21 cellular contexts compared by ENCODE assay signal in genomic region chr13:79935121-79935520, GRCh38.
DNase-seq lines count a peak whose midpoint lies in the region; ATAC-seq, FAIRE-seq and TF ChIP-seq lines count a peak whose summit lies in the region.
"Had no signal": no experiment of that assay in that cellular context is flagged by ENCODE, and none has a peak within 500 bp of the region (broad histone marks: within the 10 kb centered on the region; RNA-seq: fewer than 3 reads in every experiment).

No MANE protein-coding gene starts in this region.

- H3K79me1 ChIP-seq in IMR-90 (ENCODE audit: low read depth in 1 of 2, low read length in 2 of 2) = peaks cover 0 to 7% of the 10 kb centered on the region in 2 experiments; a peak in 1 of 4 replicates

- TF ChIP-seq CTCF in IMR-90 (conservative IDR thresholded peaks at IDR 0.05; ENCODE audit: low read depth, low read length) = no peak
- no peak for TF ChIP-seq CTCF in brain microvascular endothelial cell (IDR thresholded peaks at IDR 0.05; ENCODE audit: low read depth, low read length, missing control alignments)
- TF ChIP-seq CTCF in keratinocyte (optimal IDR thresholded peaks at IDR 0.05 in 1 of 3, IDR thresholded peaks at IDR 0.05 in 1 of 3, conservative IDR thresholded peaks at IDR 0.05 in 1 of 3; ENCODE audit: extremely low read depth in 1 of 3, insufficient read depth in 2 of 3, low read length in 3 of 3) = no peak
- TF ChIP-seq CTCF in thyroid gland (IDR thresholded peaks at IDR 0.05) = no peak

- POLR2A ChIA-PET in IMR-90 (lab: Charles Lee; ENCODE audit: unreplicated experiment) = no interaction called here

- H3K9me3 ChIP-seq in IMR-90 (ENCODE audit: control insufficient read depth, insufficient read depth, low read length) (no peaks in the 10 kb centered on the region), keratinocyte (ENCODE audit: control insufficient read depth, low read depth, low read length) (no peaks in the 10 kb centered on the region), thyroid gland (no peaks in the 10 kb centered on the region)
- H3K9me3 ChIP-seq: colonic mucosa had no signal

- no peak overlapping the region for H2AK9ac ChIP-seq in IMR-90 (replicated peaks; ENCODE audit: low read depth, low read length, poor library complexity)

- dilution Hi-C loops in IMR-90 (cut with HindIII; ENCODE audit: low sequenced_read_pairs, unreplicated experiment) = no loop called here
- dilution Hi-C loops in keratinocyte (cut with MboI; ENCODE audit: extremely low pct_ligation_motif_present, low sequenced_read_pairs) = no loop called here

- H3K4me2 ChIP-seq in IMR-90 (ENCODE audit: low read depth, low read length) = no peak overlapping the region
- no peak overlapping the region for H3K4me2 ChIP-seq in keratinocyte (ENCODE audit: control insufficient read depth, extremely low read depth, insufficient read depth, low read depth, low read length)

- H3K4me1 ChIP-seq in IMR-90 (ENCODE audit: control insufficient read depth, insufficient read depth, low read length) (peaks cover 20% of the 10 kb centered on the region), keratinocyte (ENCODE audit: control insufficient read depth, extremely low read depth, insufficient read depth, low read length) (peaks cover 29% of the 10 kb centered on the region), thyroid gland (no peaks in the 10 kb centered on the region)
- H3K4me1 ChIP-seq: spleen had no signal

- H3K27me3 ChIP-seq in IMR-90 (ENCODE audit: control insufficient read depth, insufficient read depth, low read length) = no peaks in the 10 kb centered on the region
- no peaks in the 10 kb centered on the region for H3K27me3 ChIP-seq in brain microvascular endothelial cell (replicated peaks)
- no peaks in the 10 kb centered on the region for H3K27me3 ChIP-seq in keratinocyte (ENCODE audit: control insufficient read depth, extremely low read depth, insufficient read depth, low read length)
- H3K27me3 ChIP-seq in thyroid gland = no peaks in the 10 kb centered on the region
- H3K27me3 ChIP-seq: colonic mucosa, spleen had no signal

- no peak overlapping the region for H2AK5ac ChIP-seq in IMR-90 (ENCODE audit: low read depth, low read length)

- peak overlapping the region; percentile 96 for H2BK120ac ChIP-seq in IMR-90 (ENCODE audit: low read depth, low read length)

- 0 out of 2 replicates have a peak, but pooled peaks cover 6% of the 10 kb centered on the region for H3K9me1 ChIP-seq in IMR-90 (ENCODE audit: insufficient read depth, low read length)
- no peaks in the 10 kb centered on the region for H3K9me1 ChIP-seq in keratinocyte (ENCODE audit: control insufficient read depth, extremely low read depth, insufficient read depth, low read length)

- ATAC-seq in IMR-90 (ENCODE audit: low read depth) (no peak), GM18502 (IDR thresholded peaks at IDR 0.05; ENCODE audit: poor library complexity, unreplicated experiment) (no peak)
- no peak for ATAC-seq in stimulated activated naive CD8-positive, alpha-beta T cell treated with anti-CD3 and anti-CD28 coated beads, Interleukin-15, Interleukin-2, amounts not matched to agents 100 U/mL and 50 U/mL, for 24 hours
- ATAC-seq: activated T-cell treated with anti-CD3 and anti-CD28 coated beads, Interleukin-2, amount 50 U/mL, for 4 hours; left colon; WTC11 had no signal

- peak overlapping the region; percentile 92 to 94; a peak in 3 of 4 replicates for H4K8ac ChIP-seq in IMR-90 (ENCODE audit: low read depth in 2 of 2, low read length in 2 of 2)

- DNase-seq in AG08395 (ENCODE audit: low spot score) (peak; percentile 20), IMR-90 (peak; percentile 20), brain microvascular endothelial cell (no peak), keratinocyte (ENCODE audit: low read depth, low spot score) (no peak), NCI-H1694 (lab: John Stamatoyannopoulos, UW) (no peak), thyroid gland (no peak)
- no peak for DNase-seq in stimulated activated naive CD8-positive, alpha-beta T cell treated with anti-CD3 and anti-CD28 coated beads, Interleukin-15, Interleukin-2, amounts not matched to agents 100 U/mL and 50 U/mL, for 24 hours
- DNase-seq: activated T-cell treated with anti-CD3 and anti-CD28 coated beads, Interleukin-2, amount 50 U/mL, for 4 hours; colonic mucosa; COR-L47; Karpas-422; left colon; NCI-H1105 treated with DMSO at 0.1 percent for 48 hours; NCI-H510A treated with DMSO at 0.1 percent for 48 hours; nephron progenitor cell; SHP77 treated with DMSO at 0.1 percent for 48 hours; spleen; substantia nigra had no signal

- in situ Hi-C loops in IMR-90 (cut with MboI; ENCODE audit: low sequenced_read_pairs) (loop anchor here (10.0 kb wide), 2 partner anchors 150 to 400 kb away; no protein-coding TSS in a partner anchor), brain microvascular endothelial cell (cut with HindIII; ENCODE audit: low pct_ligation_motif_present, low sequenced_read_pairs) (no loop called here)

- TF ChIP-seq RAD21 in IMR-90 (IDR thresholded peaks at IDR 0.05; ENCODE audit: low read length) = no peak

- BruUV-seq in IMR-90 (replicated peaks; lab: Mats Ljungman, UMichigan) = no TSS peak

- peak overlapping the region; percentile 89; the same call in 1 of the 2 replicates for H3K14ac ChIP-seq in IMR-90 (replicated peaks; ENCODE audit: low read depth, low read length)

- peak overlapping the region; percentile 98; the same call in 1 of the 2 replicates for H3K18ac ChIP-seq in IMR-90 (ENCODE audit: low read depth, low read length)

- H2BK20ac ChIP-seq in IMR-90 (ENCODE audit: low read depth, low read length) = peak overlapping the region; percentile 96

- H2BK15ac ChIP-seq in IMR-90 (ENCODE audit: low read depth, low read length) = peak overlapping the region; percentile 59; the same call in 2 of the 3 replicates

- no peaks in the 10 kb centered on the region for H3K36me3 ChIP-seq in IMR-90 (ENCODE audit: control insufficient read depth, insufficient read depth, low read length)
- no peaks in the 10 kb centered on the region for H3K36me3 ChIP-seq in brain microvascular endothelial cell (replicated peaks)
- H3K36me3 ChIP-seq in keratinocyte (ENCODE audit: control insufficient read depth in 2 of 2, extremely low read depth in 1 of 2, insufficient read depth in 2 of 2, low read length in 2 of 2) = no peaks in the 10 kb centered on the region
- no peaks in the 10 kb centered on the region for H3K36me3 ChIP-seq in thyroid gland
- H3K36me3 ChIP-seq: colonic mucosa, spleen had no signal

- intact Hi-C loops in IMR-90 (cut with micrococcal nuclease) (loop anchor here (5.0 kb wide), 2 partner anchors 147 to 197 kb away; no protein-coding TSS in a partner anchor), thyroid gland (cut with DNase I) (no loop called here)

- no peak for FAIRE-seq in keratinocyte (lab: Jason Lieb, UNC)
- FAIRE-seq: endometrium had no signal

- H3K23ac ChIP-seq in IMR-90 (ENCODE audit: low read depth, low read length) = peak overlapping the region; percentile 9; the same call in 1 of the 2 replicates

- H2BK5ac ChIP-seq in IMR-90 (ENCODE audit: low read depth, low read length, poor library complexity, severe bottlenecking) = peak overlapping the region; percentile 99

- H4K91ac ChIP-seq in IMR-90 (ENCODE audit: insufficient read depth, low read depth, low read length) = peak overlapping the region; percentile 74; the same call in 1 of the 2 replicates

- H3K79me2 ChIP-seq in keratinocyte (ENCODE audit: control insufficient read depth, insufficient read depth, low read length) = no peaks in the 10 kb centered on the region

- H2AFZ ChIP-seq in IMR-90 (replicated peaks; ENCODE audit: low read length, poor library complexity) = no peak overlapping the region
- H2AFZ ChIP-seq in keratinocyte (ENCODE audit: control insufficient read depth, low read length) = peak overlapping the region; percentile 37

- H3K4ac ChIP-seq in IMR-90 (ENCODE audit: low read depth, low read length) = peak overlapping the region; percentile 93; the same call in 1 of the 2 replicates

- CTCF ChIA-PET in IMR-90 (lab: Yijun Ruan, JAX) = interaction anchor here (1.4 kb wide), 1 partner anchor 10 kb away, joined by 3 read pairs; no protein-coding TSS in a partner anchor

- TF ChIP-seq POLR2A in IMR-90 (IDR thresholded peaks at IDR 0.05; ENCODE audit: low read depth, low read length) (no peak), thyroid gland (IDR thresholded peaks at IDR 0.05) (no peak)

- no peak overlapping the region for H3K4me3 ChIP-seq in IMR-90 (ENCODE audit: insufficient read depth, low read depth, low read length)
- no peak overlapping the region for H3K4me3 ChIP-seq in brain microvascular endothelial cell (ENCODE audit: low read depth, low read length)
- no peak overlapping the region for H3K4me3 ChIP-seq in keratinocyte (ENCODE audit: control insufficient read depth in 2 of 3, extremely low read depth in 1 of 3, insufficient read depth in 2 of 3, low read depth in 1 of 3, low read length in 3 of 3)
- H3K4me3 ChIP-seq in thyroid gland (replicated peaks in 1 of 3) = no peak overlapping the region
- H3K4me3 ChIP-seq: colonic mucosa, spleen had no signal

- H3K9ac ChIP-seq in IMR-90 (ENCODE audit: low read depth, low read length) (no peak overlapping the region), keratinocyte (ENCODE audit: control insufficient read depth, extremely low read depth, insufficient read depth, low read length) (no peak overlapping the region)

- H3K27ac ChIP-seq in IMR-90 (ENCODE audit: insufficient read depth, low read length) (no peak overlapping the region), brain microvascular endothelial cell (peak overlapping the region; percentile 90), keratinocyte (ENCODE audit: control insufficient read depth, insufficient read depth, low read length) (peak overlapping the region; percentile 92), thyroid gland (no peak overlapping the region)
- H3K27ac ChIP-seq: colonic mucosa, spleen had no signal

- H4K20me1 ChIP-seq in IMR-90 (ENCODE audit: insufficient read depth, low read length) (no peaks in the 10 kb centered on the region), keratinocyte (ENCODE audit: control insufficient read depth, extremely low read depth, insufficient read depth, low read length) (no peaks in the 10 kb centered on the region)

- peak overlapping the region; percentile 93; the same call in 1 of the 2 replicates for H4K5ac ChIP-seq in IMR-90 (ENCODE audit: low read depth, low read length)

- no peak overlapping the region for H3K56ac ChIP-seq in IMR-90 (ENCODE audit: extremely low read depth, insufficient read depth, low read length)

TF ChIP-seq in IMR-90, 13 proteins besides CTCF, POLR2A, EP300 and RAD21:
- no peak for TF ChIP-seq MAZ (IDR thresholded peaks at IDR 0.05; ENCODE audit: borderline replicate concordance, low read depth, low read length)
- no peak for TF ChIP-seq SMC3 (IDR thresholded peaks at IDR 0.05; ENCODE audit: low read depth, low read length)
- TF ChIP-seq CEBPB (IDR thresholded peaks at IDR 0.05; ENCODE audit: low read depth, low read length) = no peak
- TF ChIP-seq NFE2L2 (IDR thresholded peaks at IDR 0.05; ENCODE audit: low read depth, low read length) = no peak
- no peak for TF ChIP-seq CHD1 (IDR thresholded peaks at IDR 0.05; ENCODE audit: low read depth, low read length)
- no peak for TF ChIP-seq MAFK (IDR thresholded peaks at IDR 0.05; ENCODE audit: low read depth, low read length)

Comparison
In these comparisons a context has a peak if more than half of its experiments do, and no peak if none do; other contexts are left out.
1. DNase-seq: peak in AG08395 (single experiment) and IMR-90 (single experiment); none in brain microvascular endothelial cell (single experiment), keratinocyte (single experiment), NCI-H1694 (single experiment), stimulated activated naive CD8-positive, alpha-beta T cell treated with anti-CD3 and anti-CD28 coated beads, Interleukin-15, Interleukin-2, amounts not matched to agents 100 U/mL and 50 U/mL, for 24 hours (single experiment) and thyroid gland (0 of 2).
2. H3K27ac ChIP-seq: peak in brain microvascular endothelial cell (single experiment) and keratinocyte (single experiment); none in IMR-90 (single experiment) and thyroid gland (0 of 3).